Comparison of ENCODE assay signal across 17 cellular contexts in the genomic region with DNA sequence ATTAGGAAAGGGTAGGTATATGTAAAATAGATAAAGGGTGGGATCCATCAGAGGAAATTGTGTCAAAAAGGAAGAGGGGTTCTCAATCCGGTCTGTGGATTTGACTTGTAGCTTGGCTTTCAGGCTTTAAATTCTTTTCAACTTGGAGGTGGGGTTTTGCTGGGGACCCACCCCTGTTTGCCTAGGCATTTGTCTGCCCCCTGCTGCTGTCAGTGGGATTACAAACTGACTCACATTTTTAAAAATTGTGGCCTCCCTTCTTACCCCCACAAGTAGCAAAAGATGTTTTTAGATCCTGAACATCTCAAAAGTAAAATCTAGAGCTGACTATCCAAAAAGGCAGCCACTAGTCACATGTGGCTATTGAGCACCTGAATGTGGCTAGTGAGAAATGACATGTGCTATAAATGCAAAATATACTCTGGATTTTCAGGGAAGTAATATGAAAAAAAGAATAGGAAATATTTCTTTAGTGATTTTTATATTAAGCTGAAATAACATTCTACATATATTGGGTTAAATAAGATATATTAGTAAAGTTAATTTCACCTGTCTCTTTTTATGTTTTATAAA.
DNase-seq lines count a peak whose midpoint lies in the region; ATAC-seq and TF ChIP-seq lines count a peak whose summit lies in the region.
"Had no signal": no experiment of that assay in that cellular context is flagged by ENCODE, and none has a peak within 500 bp of the region (broad histone marks: within the 10 kb centered on the region; RNA-seq: fewer than 3 reads in every experiment).

No MANE protein-coding gene starts in this region.

- H3K36me3 ChIP-seq in cardiac muscle cell (no peaks in the 10 kb centered on the region), right atrium auricular region (no peaks in the 10 kb centered on the region), upper lobe of right lung (no peaks in the 10 kb centered on the region)
- H3K36me3 ChIP-seq: left lung, prostate gland, suprapubic skin had no signal

- peak in 1 of 2 donors; percentile 21 for DNase-seq in cardiac muscle cell (ENCODE audit: low read depth in 1 of 2, low spot score in 1 of 2)
- no peak for DNase-seq in right atrium auricular region (ENCODE audit: low spot score)
- peak; percentile 39 for DNase-seq in SK-MEL-5 (ENCODE audit: low read depth, low spot score)
- DNase-seq in epithelial cell of proximal tubule (ENCODE audit: low read depth), result no peak
- no peak for DNase-seq in upper lobe of right lung
- DNase-seq in ecto neural progenitor cell (ENCODE audit: low spot score), result no peak
- DNase-seq: activated CD4-positive, alpha-beta T cell treated with anti-CD3 and anti-CD28 coated beads, Interleukin-2, amount 10 ng/mL, durations not matched to agents 7 days and 5 days; activated T-cell treated with anti-CD3 and anti-CD28 coated beads, Interleukin-2, amount 50 U/mL, for 1 hour; erythroblast; hypothalamus; left lung; NCI-H2081 treated with DMSO at 0.1 percent for 48 hours; T-cell had no signal

- intact Hi-C loops in upper lobe of right lung (cut with DNase I), result no loop called here

- TF ChIP-seq CTCF in cardiac muscle cell (IDR thresholded peaks at IDR 0.05; ENCODE audit: low read depth, low read length) (peak; percentile 27), right atrium auricular region (IDR thresholded peaks at IDR 0.05) (no peak), epithelial cell of proximal tubule (conservative IDR thresholded peaks at IDR 0.05; ENCODE audit: low read depth, low read length) (peak; percentile 15), upper lobe of right lung (IDR thresholded peaks at IDR 0.05) (peak; percentile 9)

- in situ Hi-C loops in SK-MEL-5 (cut with HindIII; ENCODE audit: low pct_unique_long_range_greater_than_20kb, low sequenced_read_pairs), result no loop called here

- no peak for ATAC-seq in upper lobe of right lung
- no peak for ATAC-seq in HG03378 (IDR thresholded peaks at IDR 0.05; ENCODE audit: unreplicated experiment)
- ATAC-seq in GM21360 (IDR thresholded peaks at IDR 0.05; ENCODE audit: unreplicated experiment), result no peak
- ATAC-seq: left lung, T-cell had no signal

- no peaks in the 10 kb centered on the region for H3K9me3 ChIP-seq in cardiac muscle cell (ENCODE audit: low read depth)
- H3K9me3 ChIP-seq in right atrium auricular region, result no peaks in the 10 kb centered on the region
- no peaks in the 10 kb centered on the region for H3K9me3 ChIP-seq in upper lobe of right lung
- H3K9me3 ChIP-seq: left lung, prostate gland, suprapubic skin had no signal

- H3K27ac ChIP-seq in cardiac muscle cell (no peak overlapping the region), right atrium auricular region (no peak overlapping the region), upper lobe of right lung (no peak overlapping the region)
- H3K27ac ChIP-seq: left lung, prostate gland, suprapubic skin had no signal

- H3K27me3 ChIP-seq in cardiac muscle cell (no peaks in the 10 kb centered on the region), right atrium auricular region (no peaks in the 10 kb centered on the region), upper lobe of right lung (no peaks in the 10 kb centered on the region)
- H3K27me3 ChIP-seq: left lung, suprapubic skin had no signal

- H3K4me1 ChIP-seq in cardiac muscle cell (ENCODE audit: low read depth) (no peaks in the 10 kb centered on the region), right atrium auricular region (peaks cover 0 to 2% of the 10 kb centered on the region in 2 donors), upper lobe of right lung (peaks cover 2% of the 10 kb centered on the region)
- H3K4me1 ChIP-seq: left lung, prostate gland had no signal

- H3K4me3 ChIP-seq in cardiac muscle cell (no peak overlapping the region), right atrium auricular region (no peak overlapping the region), epithelial cell of proximal tubule (ENCODE audit: low read depth, low read length) (no peak overlapping the region), upper lobe of right lung (no peak overlapping the region)
- H3K4me3 ChIP-seq: left lung, prostate gland, suprapubic skin had no signal

Comparison
In these comparisons a context has a peak if more than half of its experiments do, and no peak if none do; other contexts are left out.
1. CTCF ChIP-seq: peak in cardiac muscle cell (single experiment), epithelial cell of proximal tubule (single experiment) and upper lobe of right lung (single experiment); none in right atrium auricular region (0 of 2).